In the genomic region with DNA sequence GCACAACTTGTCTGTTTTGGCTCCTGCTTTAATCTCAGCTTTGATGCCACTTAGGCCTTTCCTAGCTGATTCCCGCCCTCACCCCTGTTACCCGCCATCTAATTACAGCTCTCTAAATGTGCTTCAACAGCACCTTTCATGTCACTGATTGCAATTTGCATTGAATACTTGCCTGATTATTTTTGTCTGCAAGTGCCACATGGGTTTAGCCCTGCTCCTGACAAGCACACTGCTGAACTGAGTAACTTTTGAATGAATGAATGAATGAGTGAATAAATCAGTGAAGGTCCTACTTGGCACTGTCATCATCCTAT, we compare ENCODE assay signal across 8 cellular contexts. TPM values are rescaled to one million over a fixed set of nuclear protein-coding genes. Genes with fewer than 3 reads are reported as not detected.
A peak's percentile ranks its signal among the peaks of the same experiment; 100 is the strongest.
DNase-seq lines count a peak whose midpoint lies in the region; ATAC-seq and TF ChIP-seq lines count a peak whose summit lies in the region.

No MANE protein-coding gene starts in this region.

- H4K91ac ChIP-seq in mesenchymal stem cell (ENCODE audit: low read length), result no peak overlapping the region

- H3K4me2 ChIP-seq in mesenchymal stem cell (ENCODE audit: low read length, poor library complexity, severe bottlenecking), result peak overlapping the region; percentile 71

- H4K8ac ChIP-seq in mesenchymal stem cell (ENCODE audit: low read length), result peak overlapping the region; percentile 99

- peak overlapping the region; percentile 82 for H3K4me3 Mint-ChIP-seq in HFFc6

- no peak overlapping the region for H2BK12ac ChIP-seq in mesenchymal stem cell (ENCODE audit: low read length in 2 of 2)

- peak overlapping the region; percentile 71; the same call in 1 of the 2 replicates for H3K27ac Mint-ChIP-seq in HFFc6

- peak overlapping the region; percentile 49 for H3K9ac ChIP-seq in mesenchymal stem cell (ENCODE audit: low read length)

- H2BK120ac ChIP-seq in mesenchymal stem cell (ENCODE audit: low read depth, low read length), result no peak overlapping the region

- H3K36me3 Mint-ChIP-seq in HFFc6 (ENCODE audit: low read depth), result peaks cover 21% of the 10 kb centered on the region

- no peak overlapping the region for H3K14ac ChIP-seq in mesenchymal stem cell (ENCODE audit: low read length in 2 of 2)

- no peak overlapping the region for H2AFZ ChIP-seq in mesenchymal stem cell (ENCODE audit: low read depth, low read length)

- 0 out of 2 replicates have a peak, but pooled peaks cover 4% of the 10 kb centered on the region for H3K27me3 Mint-ChIP-seq in HFFc6 (ENCODE audit: insufficient read depth)

- H2BK5ac ChIP-seq in mesenchymal stem cell (ENCODE audit: low read depth, low read length, poor library complexity, severe bottlenecking), result no peak overlapping the region

- peak overlapping the region; percentile 97 for H2BK15ac ChIP-seq in mesenchymal stem cell (ENCODE audit: low read depth, poor library complexity, severe bottlenecking)

- 41% methylated on average over 2 of the region's 2 CpGs for WGBS in mesenchymal stem cell

- no peak overlapping the region for H3K18ac ChIP-seq in mesenchymal stem cell (ENCODE audit: low read depth in 1 of 2, low read length in 2 of 2)

- H3K4me1 ChIP-seq in mesenchymal stem cell (ENCODE audit: control insufficient read depth, insufficient read depth, low read depth, low read length), result peaks cover 7% of the 10 kb centered on the region

- no peak overlapping the region for H3K4ac ChIP-seq in mesenchymal stem cell (ENCODE audit: low read depth in 1 of 2, low read length in 2 of 2)

- H3K27ac ChIP-seq in mesenchymal stem cell (ENCODE audit: low read length, poor library complexity, severe bottlenecking), result no peak overlapping the region

- in situ Hi-C loops in astrocyte of the cerebellum (cut with HindIII; ENCODE audit: low sequenced_read_pairs), result no loop called here

- H3K4me3 ChIP-seq in AG04449 (ENCODE audit: low read depth, low read length) (peak overlapping the region; percentile 81), astrocyte of the cerebellum (ENCODE audit: low read depth, low read length) (peak overlapping the region; percentile 95), mesenchymal stem cell (ENCODE audit: insufficient read depth in 1 of 2, low read depth in 1 of 2, low read length in 2 of 2) (peak overlapping the region; percentile 86 to 92)

- no peak overlapping the region for H2AK5ac ChIP-seq in mesenchymal stem cell (ENCODE audit: low read length, severe bottlenecking)

- no peaks in the 10 kb centered on the region; the same call in 1 of the 2 replicates for H3K9me3 Mint-ChIP-seq in HFFc6

- peaks cover 39% of the 10 kb centered on the region for H3K4me1 Mint-ChIP-seq in HFFc6 (ENCODE audit: low read depth)

- no peaks in the 10 kb centered on the region for H3K9me3 ChIP-seq in mesenchymal stem cell (ENCODE audit: control insufficient read depth, low read length)

- no peaks in the 10 kb centered on the region for H3K27me3 ChIP-seq in mesenchymal stem cell (ENCODE audit: control insufficient read depth in 1 of 2, insufficient read depth in 1 of 2, low read length in 2 of 2)

- intact Hi-C loops in posterior cingulate gyrus (cut with DNase I), result loop anchor here (5.0 kb wide), 2 partner anchors 65 to 120 kb away; partner anchors contain the start of gene GOPC

- ATAC-seq in GM21526 (IDR thresholded peaks at IDR 0.05; ENCODE audit: low FRiP score, unreplicated experiment), result no peak

- H3K79me1 ChIP-seq in mesenchymal stem cell (replicated peaks; ENCODE audit: low read length, poor library complexity, severe bottlenecking), result no peaks in the 10 kb centered on the region

- H3K23ac ChIP-seq in mesenchymal stem cell (ENCODE audit: low read length in 2 of 2), result no peak overlapping the region

- TF ChIP-seq CTCF in AG04449 (IDR thresholded peaks at IDR 0.05; ENCODE audit: insufficient read depth, low read length, missing control alignments), result no peak
- no peak for TF ChIP-seq CTCF in HFFc6 (IDR thresholded peaks at IDR 0.05)
- no peak for TF ChIP-seq CTCF in astrocyte of the cerebellum (IDR thresholded peaks at IDR 0.05; ENCODE audit: low read depth, low read length, missing control alignments)

- POLR2A ChIA-PET in AG04449 (lab: Yijun Ruan, JAX), result interaction anchor here (1.1 kb wide), 1 partner anchor 18 kb away, joined by 3 read pairs; no protein-coding TSS in a partner anchor

- peaks cover 0 to 3% of the 10 kb centered on the region in 2 experiments for H3K36me3 ChIP-seq in mesenchymal stem cell (ENCODE audit: control insufficient read depth in 1 of 2, insufficient read depth in 2 of 2, low read depth in 1 of 2, low read length in 2 of 2)

- CTCF ChIA-PET in AG04449 (lab: Yijun Ruan, JAX), result interaction anchor here (0.9 to 1.6 kb wide), 2 partner anchors 32 to 104 kb away, joined by 3 to 13 read pairs; no protein-coding TSS in a partner anchor

- DNase-seq in AG04449 (ENCODE audit: low read depth, low spot score) (no peak), HFFc6 (peak; percentile 8), astrocyte of the cerebellum (ENCODE audit: low read depth) (no peak), mesenchymal stem cell (no peak), activated gamma-delta T cell (lab: John Stamatoyannopoulos, UW) (no peak), ureter (ENCODE audit: low spot score) (no peak), posterior cingulate gyrus (no peak)

RNA-seq across cellular contexts. Expression of gene DCBLD1, which starts 0.6 kb away (rescaled TPM):
- 10 to 100 TPM; 29.3 to 41.6 (median 31.9) TPM for total RNA-seq in HFFc6 (2021; fragmentation: NEBNext Ultra II Directional; extraction: Animal tissue kit (Norgen Biotek cat#: 25700))
- 58.0 TPM for polyA plus RNA-seq in mesenchymal stem cell (2013, experiment 1 of 2)
- polyA plus RNA-seq in mesenchymal stem cell (2013, experiment 2 of 2), result 59.6 TPM
- total RNA-seq in ureter, result 18.4 TPM

RNA-seq across cellular contexts. Expression of gene ROS1, which starts 56.1 kb away (rescaled TPM):
- under 1 TPM; 0.05 to 0.14 (median 0.07) TPM for total RNA-seq in HFFc6 (2021; fragmentation: NEBNext Ultra II Directional; extraction: Animal tissue kit (Norgen Biotek cat#: 25700))
- 0.12 TPM for polyA plus RNA-seq in mesenchymal stem cell (2013, experiment 1 of 2)
- polyA plus RNA-seq in mesenchymal stem cell (2013, experiment 2 of 2), result 0.04 TPM
- total RNA-seq in ureter, result 0.05 TPM
